Comparison of ENCODE assay signal across 19 cellular contexts in the genomic region with DNA sequence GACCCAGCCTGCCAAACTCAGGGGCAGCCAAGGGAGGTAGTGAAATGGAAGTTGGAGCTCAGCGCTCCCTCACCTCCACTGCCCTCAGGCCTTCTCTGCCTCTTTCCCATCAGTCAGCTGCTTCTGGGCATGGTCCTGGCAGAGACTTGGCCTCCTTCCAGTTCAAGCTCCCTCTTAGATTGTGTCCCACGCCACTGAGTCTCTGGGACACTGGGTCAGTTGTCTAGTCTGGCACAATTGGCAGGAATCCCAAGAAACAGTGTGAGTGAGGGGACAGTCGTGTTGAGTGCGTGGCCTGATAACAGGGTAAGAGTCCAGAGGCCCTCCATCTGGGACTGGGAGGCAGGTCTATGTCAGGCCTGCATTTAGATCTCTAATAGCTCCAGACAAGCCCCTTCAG. TPM values are rescaled to one million over a fixed set of nuclear protein-coding genes. Genes with fewer than 3 reads are reported as not detected.
DNase-seq lines count a peak whose midpoint lies in the region; ATAC-seq and TF ChIP-seq lines count a peak whose summit lies in the region.
"Had no signal": no experiment of that assay in that cellular context is flagged by ENCODE, and none has a peak within 500 bp of the region (broad histone marks: within the 10 kb centered on the region; RNA-seq: fewer than 3 reads in every experiment).

No MANE protein-coding gene starts in this region.

- H3K27ac ChIP-seq in SK-N-SH (ENCODE audit: low read depth in 2 of 2, low read length in 1 of 2) (peak overlapping the region in 1 of 2 experiments; percentile 85; a peak in 2 of 4 replicates), right cardiac atrium (ENCODE audit: low read length) (no peak overlapping the region), testis (no peak overlapping the region)
- H3K27ac ChIP-seq: A549 had no signal

- H3K27ac Mint-ChIP-seq in T-helper 17 cell = no peak overlapping the region
- H3K27ac Mint-ChIP-seq in stimulated activated naive CD8-positive, alpha-beta T cell treated with anti-CD3 and anti-CD28 coated beads, Interleukin-15, amount 100 ng/mL, for 72 hours = no peak overlapping the region
- H3K27ac Mint-ChIP-seq: CD4-positive, CD25-positive, alpha-beta regulatory T cell had no signal

- H3F3A ChIP-seq in SK-N-SH (replicated peaks; ENCODE audit: insufficient read depth) = peaks cover 2% of the 10 kb centered on the region

- no peak overlapping the region for H3K9ac ChIP-seq in SK-N-SH

- POLR2A ChIA-PET in SK-N-SH (lab: Yijun Ruan, JAX) = interaction anchor here (0.6 to 0.9 kb wide), 2 partner anchors 39 to 66 kb away, joined by 3 to 4 read pairs; partner anchors contain the start of gene OSBP2

- no peaks in the 10 kb centered on the region for H3K27me3 Mint-ChIP-seq in T-helper 17 cell
- no peaks in the 10 kb centered on the region for H3K27me3 Mint-ChIP-seq in stimulated activated naive CD8-positive, alpha-beta T cell treated with anti-CD3 and anti-CD28 coated beads, Interleukin-15, amount 100 ng/mL, for 72 hours
- H3K27me3 Mint-ChIP-seq: CD4-positive, CD25-positive, alpha-beta regulatory T cell had no signal

- H3K36me3 Mint-ChIP-seq in T-helper 17 cell (ENCODE audit: low read depth) = no peaks in the 10 kb centered on the region
- H3K36me3 Mint-ChIP-seq: CD4-positive, CD25-positive, alpha-beta regulatory T cell had no signal

- H3K4me3 ChIP-seq in SK-N-SH (ENCODE audit: low read depth in 2 of 2, low read length in 1 of 2) = no peak overlapping the region
- no peak overlapping the region for H3K4me3 ChIP-seq in right cardiac atrium (ENCODE audit: low read length)
- no peak overlapping the region for H3K4me3 ChIP-seq in testis
- H3K4me3 ChIP-seq: A549 had no signal

- no peak overlapping the region for H3K4me3 Mint-ChIP-seq in T-helper 17 cell
- H3K4me3 Mint-ChIP-seq in stimulated activated naive CD8-positive, alpha-beta T cell treated with anti-CD3 and anti-CD28 coated beads, Interleukin-15, amount 100 ng/mL, for 72 hours = no peak overlapping the region
- H3K4me3 Mint-ChIP-seq: CD4-positive, CD25-positive, alpha-beta regulatory T cell had no signal

- intact Hi-C loops in Right ventricle myocardium inferior (cut with DNase I) = no loop called here
- intact Hi-C loops in cardiac septum (cut with DNase I) = no loop called here
- intact Hi-C loops in right cardiac atrium (cut with DNase I) = no loop called here
- intact Hi-C loops in testis (cut with DNase I; ENCODE audit: low total_unique reads) = no loop called here

- H3K27me3 ChIP-seq in SK-N-SH (ENCODE audit: insufficient read depth) (no peaks in the 10 kb centered on the region), right cardiac atrium (ENCODE audit: control insufficient read depth, insufficient read depth) (no peaks in the 10 kb centered on the region), testis (no peaks in the 10 kb centered on the region)

- no peak overlapping the region for H3K4me2 ChIP-seq in SK-N-SH
- H3K4me2 ChIP-seq: A549 had no signal

- H3K4me1 ChIP-seq in SK-N-SH (ENCODE audit: control insufficient read depth in 1 of 2, insufficient read depth in 2 of 2, low read depth in 1 of 2, low read length in 1 of 2) (peaks cover 0 to 16% of the 10 kb centered on the region in 2 experiments; a peak in 1 of 4 replicates), right cardiac atrium (ENCODE audit: control insufficient read depth, insufficient read depth, low read length) (peaks cover 5% of the 10 kb centered on the region), testis (no peaks in the 10 kb centered on the region)
- H3K4me1 ChIP-seq: A549, Caco-2 had no signal

- H3K79me2 ChIP-seq in SK-N-SH (ENCODE audit: insufficient read depth) = no peaks in the 10 kb centered on the region

- H3K9me3 Mint-ChIP-seq in stimulated activated naive CD8-positive, alpha-beta T cell treated with anti-CD3 and anti-CD28 coated beads, Interleukin-15, amount 100 ng/mL, for 72 hours = no peaks in the 10 kb centered on the region
- H3K9me3 Mint-ChIP-seq: CD4-positive, CD25-positive, alpha-beta regulatory T cell had no signal

- TF ChIP-seq POLR2A in testis (IDR thresholded peaks at IDR 0.05) = no peak

- no peak for TF ChIP-seq CTCF in SK-N-SH (IDR thresholded peaks at IDR 0.05)
- no peak for TF ChIP-seq CTCF in testis (IDR thresholded peaks at IDR 0.05)

- DNase-seq in Right ventricle myocardium inferior (ENCODE audit: missing footprints) = peak; percentile 37
- DNase-seq in cardiac septum (ENCODE audit: low spot score) = no peak
- DNase-seq in SK-N-SH = peak; percentile 80
- peak; percentile 60 to 67 (median 64) for DNase-seq in right cardiac atrium
- peak; percentile 56 for DNase-seq in testis
- no peak for DNase-seq in T-helper 17 cell
- DNase-seq in stimulated activated naive CD8-positive, alpha-beta T cell treated with anti-CD3 and anti-CD28 coated beads, Interleukin-15, amount 100 ng/mL, for 72 hours = no peak
- DNase-seq in amniotic stem cell (lab: John Stamatoyannopoulos, UW) = no peak
- DNase-seq: AML-193; Caco-2; CD4-positive, CD25-positive, alpha-beta regulatory T cell; DMS153; HCEC 1CT; NCI-H1436 treated with DMSO at 0.1 percent for 48 hours; NCI-H2081 treated with DMSO at 0.1 percent for 48 hours; NCI-H345; NCI-H526 treated with DMSO at 0.1 percent for 48 hours; SIG-M5 had no signal

- CTCF ChIA-PET in SK-N-SH (lab: Yijun Ruan, JAX) = interaction anchor here (0.9 to 2.0 kb wide), 3 partner anchors 27 to 457 kb away, joined by 3 to 9 read pairs (median 3); no protein-coding TSS in a partner anchor

- H3K9me3 ChIP-seq in SK-N-SH = no peaks in the 10 kb centered on the region
- H3K9me3 ChIP-seq in right cardiac atrium (ENCODE audit: control insufficient read depth, low read length) = no peaks in the 10 kb centered on the region
- H3K9me3 ChIP-seq in testis = no peaks in the 10 kb centered on the region
- H3K9me3 ChIP-seq in T-helper 17 cell (ENCODE audit: control insufficient read depth, low read length, poor library complexity, severe bottlenecking) = no peaks in the 10 kb centered on the region
- H3K9me3 ChIP-seq: A549, Caco-2 had no signal

- H3K4me1 Mint-ChIP-seq in T-helper 17 cell = no peaks in the 10 kb centered on the region
- no peaks in the 10 kb centered on the region for H3K4me1 Mint-ChIP-seq in stimulated activated naive CD8-positive, alpha-beta T cell treated with anti-CD3 and anti-CD28 coated beads, Interleukin-15, amount 100 ng/mL, for 72 hours
- H3K4me1 Mint-ChIP-seq: CD4-positive, CD25-positive, alpha-beta regulatory T cell had no signal

- ATAC-seq in Right ventricle myocardium inferior (peak; percentile 84), right cardiac atrium (peak; percentile 73 to 93), T-helper 17 cell (no peak)
- no peak for ATAC-seq in stimulated activated naive CD8-positive, alpha-beta T cell treated with anti-CD3 and anti-CD28 coated beads, Interleukin-15, amount 100 ng/mL, for 72 hours
- ATAC-seq: A549 had no signal

- WGBS in SK-N-SH (ENCODE audit: low lambda C conversion rate) = 75% methylated on average over 2 of the region's 4 CpGs
- WGBS in right cardiac atrium = 49% methylated on average over 4 of the region's 4 CpGs
- 57 to 76% methylated on average over 2 to 4 of the region's 4 CpGs for WGBS in testis, 2 donors

- TF ChIP-seq RAD21 in SK-N-SH (IDR thresholded peaks at IDR 0.05; ENCODE audit: low read length) = no peak

- H3K36me3 ChIP-seq in SK-N-SH (replicated peaks in 1 of 2; ENCODE audit: control insufficient read depth in 1 of 2, insufficient read depth in 2 of 2, low read length in 1 of 2) (no peaks in the 10 kb centered on the region), testis (ENCODE audit: low read depth, missing control alignments) (no peaks in the 10 kb centered on the region)

- TF ChIP-seq EP300 in SK-N-SH (IDR thresholded peaks at IDR 0.05; ENCODE audit: borderline replicate concordance in 1 of 2, low read depth in 1 of 2, low read length in 1 of 2) = no peak

- no peak overlapping the region for H2AFZ ChIP-seq in SK-N-SH (ENCODE audit: low read depth)

- no peaks in the 10 kb centered on the region for H3K9me2 ChIP-seq in SK-N-SH

- no peaks in the 10 kb centered on the region for H4K20me1 ChIP-seq in SK-N-SH (ENCODE audit: insufficient read depth)

RNA-seq across cellular contexts. Expression of gene SLC35E4, which starts 7.1 kb away (rescaled TPM):
- total RNA-seq in Right ventricle myocardium inferior (5.0 TPM), cardiac septum (4.2 TPM), right cardiac atrium (1 to 10 TPM; 2.5 to 4.0 (median 2.9) TPM), testis (10 to 100 TPM; 11.6 TPM), T-helper 17 cell (1 to 10 TPM; 3.8 to 5.7 TPM)
- polyA plus RNA-seq in SK-N-SH (2012; rRNA removed) (2.8 and 2.9 TPM in 2 replicates), right cardiac atrium (2.9 TPM), testis (ENCODE audit: insufficient read depth, low read depth, low replicate concordance) (35.9 TPM)
- 1.7 and 2.9 TPM in 2 replicates for polyA plus RNA-seq in SK-N-SH (2012; cell fraction: cytosol; rRNA removed)
- 3.3 and 3.9 TPM in 2 replicates for polyA plus RNA-seq in SK-N-SH (2012; cell fraction: nucleus; rRNA removed)

RNA-seq across cellular contexts. Expression of gene TCN2, which starts 21.5 kb away (rescaled TPM):
- 16.7 TPM for total RNA-seq in Right ventricle myocardium inferior
- 10.3 TPM for total RNA-seq in cardiac septum
- 4.1 and 4.5 TPM in 2 replicates for polyA plus RNA-seq in SK-N-SH (2012; rRNA removed)
- 1.8 and 2.9 TPM in 2 replicates for polyA plus RNA-seq in SK-N-SH (2012; cell fraction: cytosol; rRNA removed)
- 3.8 and 4.6 TPM in 2 replicates for polyA plus RNA-seq in SK-N-SH (2012; cell fraction: nucleus; rRNA removed)
- 10 to 100 TPM; 10.9 to 33.4 (median 25.5) TPM for total RNA-seq in right cardiac atrium
- polyA plus RNA-seq in right cardiac atrium = 14.3 TPM
- 10 to 100 TPM; 40.6 to 40.7 TPM for total RNA-seq in testis
- 30.5 TPM for polyA plus RNA-seq in testis (ENCODE audit: insufficient read depth, low read depth, low replicate concordance)
- total RNA-seq in T-helper 17 cell = under 1 TPM; 0.55 to 0.65 TPM

RNA-seq across cellular contexts. Expression of gene PES1, which starts 36.8 kb away (rescaled TPM):
- 22.4 TPM for total RNA-seq in Right ventricle myocardium inferior
- 28.1 TPM for total RNA-seq in cardiac septum
- 109 and 119 TPM in 2 replicates for polyA plus RNA-seq in SK-N-SH (2012; rRNA removed)
- polyA plus RNA-seq in SK-N-SH (2012; cell fraction: cytosol; rRNA removed) = 82.9 and 86.2 TPM in 2 replicates
- 119 and 123 TPM in 2 replicates for polyA plus RNA-seq in SK-N-SH (2012; cell fraction: nucleus; rRNA removed)
- total RNA-seq in right cardiac atrium = 10 to 100 TPM; 23.7 to 31.9 (median 23.8) TPM
- polyA plus RNA-seq in right cardiac atrium = 20.1 TPM
- 10 to 100 TPM; 96.5 to 99.4 TPM for total RNA-seq in testis
- 80.3 TPM for polyA plus RNA-seq in testis (ENCODE audit: insufficient read depth, low read depth, low replicate concordance)
- 10 to 100 TPM; 35.9 to 37.8 TPM for total RNA-seq in T-helper 17 cell

RNA-seq across cellular contexts. Expression of gene DUSP18, which starts 39.2 kb away (rescaled TPM):
- 2.8 TPM for total RNA-seq in Right ventricle myocardium inferior
- 3.4 TPM for total RNA-seq in cardiac septum
- polyA plus RNA-seq in SK-N-SH (2012; rRNA removed) = 11.7 and 13.9 TPM in 2 replicates
- 5.2 and 7.8 TPM in 2 replicates for polyA plus RNA-seq in SK-N-SH (2012; cell fraction: cytosol; rRNA removed)
- 15.7 and 26.5 TPM in 2 replicates for polyA plus RNA-seq in SK-N-SH (2012; cell fraction: nucleus; rRNA removed)
- total RNA-seq in right cardiac atrium = 1 to 10 TPM; 2.5 to 4.4 (median 3.5) TPM
- 2.1 TPM for polyA plus RNA-seq in right cardiac atrium
- total RNA-seq in testis = 10 to 100 TPM; 29.2 to 42.4 TPM
- 53.9 TPM for polyA plus RNA-seq in testis (ENCODE audit: insufficient read depth, low read depth, low replicate concordance)
- total RNA-seq in T-helper 17 cell = 10 to 100 TPM; 10.3 to 11.0 TPM

RNA-seq across cellular contexts. Expression of gene GAL3ST1, which starts 54.0 kb away (rescaled TPM):
- total RNA-seq in Right ventricle myocardium inferior (0.19 TPM), cardiac septum (0.32 TPM), right cardiac atrium (under 1 TPM in 3 of 4 donors, not detected in 1; 0.17 to 0.93 (median 0.47) TPM), testis (10 to 100 TPM; 11.3 to 18.5 TPM), T-helper 17 cell (not detected)
- polyA plus RNA-seq in SK-N-SH (2012; rRNA removed) (0.08 TPM in 1 of 2 replicates, not detected in the other), right cardiac atrium (0.75 TPM), testis (ENCODE audit: insufficient read depth, low read depth, low replicate concordance) (4.2 TPM)
- 0.01 TPM in 1 of 2 replicates, not detected in the other for polyA plus RNA-seq in SK-N-SH (2012; cell fraction: cytosol; rRNA removed)
- polyA plus RNA-seq in SK-N-SH (2012; cell fraction: nucleus; rRNA removed) = 0.29 and 0.31 TPM in 2 replicates

Comparison
In these comparisons a context has a peak if more than half of its experiments do, and no peak if none do; other contexts are left out.
1. DNase-seq: peak in Right ventricle myocardium inferior (single experiment), SK-N-SH (single experiment), right cardiac atrium (3 of 3) and testis (single experiment); none in cardiac septum (single experiment), T-helper 17 cell (0 of 3), stimulated activated naive CD8-positive, alpha-beta T cell treated with anti-CD3 and anti-CD28 coated beads, Interleukin-15, amount 100 ng/mL, for 72 hours (0 of 2) and amniotic stem cell (single experiment).
2. ATAC-seq: peak in Right ventricle myocardium inferior (single experiment) and right cardiac atrium (2 of 2); none in T-helper 17 cell (single experiment) and stimulated activated naive CD8-positive, alpha-beta T cell treated with anti-CD3 and anti-CD28 coated beads, Interleukin-15, amount 100 ng/mL, for 72 hours (single experiment).